Comparison of ENCODE assay signal across 1 cellular context in the genomic region with DNA sequence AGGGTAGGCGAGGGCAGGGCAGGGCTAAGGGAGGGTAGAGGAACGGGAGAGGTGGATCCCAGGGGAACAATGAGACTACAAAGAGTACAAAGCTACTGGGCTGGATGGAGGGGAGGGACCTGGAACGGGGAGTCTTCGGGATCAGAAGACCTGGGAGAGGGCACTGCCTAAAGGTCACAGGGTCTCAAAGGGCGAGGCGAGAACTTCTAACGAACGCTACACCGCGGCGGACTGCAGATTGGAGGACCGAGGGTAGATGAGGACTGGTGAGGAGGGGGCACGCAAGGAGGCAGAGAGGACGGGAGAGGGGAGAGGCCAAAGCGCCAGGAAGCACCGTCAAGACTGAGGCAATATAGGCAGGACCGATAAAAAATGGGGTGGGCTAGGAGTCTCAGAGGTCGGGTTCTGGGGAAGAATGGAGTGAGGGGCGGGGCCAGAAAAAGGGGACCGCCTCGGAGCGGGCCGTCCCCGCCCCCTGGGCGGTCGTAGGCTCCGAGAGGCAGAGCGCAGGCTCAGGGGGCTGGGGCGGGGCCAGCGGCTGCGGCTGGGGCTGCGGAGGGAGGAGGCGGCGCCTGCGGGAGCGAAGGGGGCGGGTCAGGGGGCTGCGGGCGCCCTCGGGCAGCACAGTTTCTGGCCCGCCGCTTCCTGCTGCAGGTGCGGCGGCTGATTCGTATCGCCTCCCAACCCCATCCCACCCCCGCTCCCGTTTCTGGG.
TF ChIP-seq lines count a peak whose summit lies in the region.

No MANE protein-coding gene starts in this region.

TF ChIP-seq in H1, 55 proteins besides CTCF, POLR2A, EP300 and RAD21:
- TF ChIP-seq KDM4A (IDR thresholded peaks at IDR 0.05; ENCODE audit: low read depth, low read length, severe bottlenecking) (peak; percentile 43), CBX5 (IDR thresholded peaks at IDR 0.05; ENCODE audit: low read depth, low read length) (no peak), TBP (IDR thresholded peaks at IDR 0.05; ENCODE audit: low read depth, low read length) (peak; percentile 40; the same call in 1 of the 2 replicates), PHF8 (conservative IDR thresholded peaks at IDR 0.05; ENCODE audit: low read depth, low read length) (peak; percentile 47; the same call in 1 of the 2 replicates), TAF1 (IDR thresholded peaks at IDR 0.05; ENCODE audit: low read depth, low read length) (0 out of 2 replicates have a peak, but pooled peaks have one; percentile 33), GTF2F1 (IDR thresholded peaks at IDR 0.05; ENCODE audit: borderline replicate concordance, low read depth, low read length) (no peak), RBBP5 (IDR thresholded peaks at IDR 0.05; ENCODE audit: borderline replicate concordance, low read depth, low read length) (0 out of 2 replicates have a peak, but pooled peaks have one; percentile 52), RFX5 (IDR thresholded peaks at IDR 0.05; ENCODE audit: borderline replicate concordance, low read depth, low read length) (no peak), TAF7 (optimal IDR thresholded peaks at IDR 0.05; ENCODE audit: borderline replicate concordance, low read depth, low read length) (no peak), SAP30 (IDR thresholded peaks at IDR 0.05; ENCODE audit: insufficient read depth, insufficient replicate concordance, low read length) (no peak), SIN3A (conservative IDR thresholded peaks at IDR 0.05 in 1 of 2, IDR thresholded peaks at IDR 0.05 in 1 of 2; ENCODE audit: low read depth in 1 of 2, low read length in 2 of 2) (peak in 1 of 2 experiments; percentile 57; a peak in 1 of 4 replicates), HDAC2 (IDR thresholded peaks at IDR 0.05; ENCODE audit: borderline replicate concordance in 1 of 2, low read depth in 2 of 2, low read length in 2 of 2) (0 out of 4 replicates have a peak, but pooled peaks of 1 of the 2 experiments have one; percentile 12), NRF1 (IDR thresholded peaks at IDR 0.05; ENCODE audit: low read depth, low read length) (peak; percentile 45; the same call in 1 of the 2 replicates), POLR2AphosphoS5 (IDR thresholded peaks at IDR 0.05; ENCODE audit: low read depth, low read length) (peak; percentile 65; the same call in 1 of the 2 replicates)
- TF ChIP-seq, protein P1, sequence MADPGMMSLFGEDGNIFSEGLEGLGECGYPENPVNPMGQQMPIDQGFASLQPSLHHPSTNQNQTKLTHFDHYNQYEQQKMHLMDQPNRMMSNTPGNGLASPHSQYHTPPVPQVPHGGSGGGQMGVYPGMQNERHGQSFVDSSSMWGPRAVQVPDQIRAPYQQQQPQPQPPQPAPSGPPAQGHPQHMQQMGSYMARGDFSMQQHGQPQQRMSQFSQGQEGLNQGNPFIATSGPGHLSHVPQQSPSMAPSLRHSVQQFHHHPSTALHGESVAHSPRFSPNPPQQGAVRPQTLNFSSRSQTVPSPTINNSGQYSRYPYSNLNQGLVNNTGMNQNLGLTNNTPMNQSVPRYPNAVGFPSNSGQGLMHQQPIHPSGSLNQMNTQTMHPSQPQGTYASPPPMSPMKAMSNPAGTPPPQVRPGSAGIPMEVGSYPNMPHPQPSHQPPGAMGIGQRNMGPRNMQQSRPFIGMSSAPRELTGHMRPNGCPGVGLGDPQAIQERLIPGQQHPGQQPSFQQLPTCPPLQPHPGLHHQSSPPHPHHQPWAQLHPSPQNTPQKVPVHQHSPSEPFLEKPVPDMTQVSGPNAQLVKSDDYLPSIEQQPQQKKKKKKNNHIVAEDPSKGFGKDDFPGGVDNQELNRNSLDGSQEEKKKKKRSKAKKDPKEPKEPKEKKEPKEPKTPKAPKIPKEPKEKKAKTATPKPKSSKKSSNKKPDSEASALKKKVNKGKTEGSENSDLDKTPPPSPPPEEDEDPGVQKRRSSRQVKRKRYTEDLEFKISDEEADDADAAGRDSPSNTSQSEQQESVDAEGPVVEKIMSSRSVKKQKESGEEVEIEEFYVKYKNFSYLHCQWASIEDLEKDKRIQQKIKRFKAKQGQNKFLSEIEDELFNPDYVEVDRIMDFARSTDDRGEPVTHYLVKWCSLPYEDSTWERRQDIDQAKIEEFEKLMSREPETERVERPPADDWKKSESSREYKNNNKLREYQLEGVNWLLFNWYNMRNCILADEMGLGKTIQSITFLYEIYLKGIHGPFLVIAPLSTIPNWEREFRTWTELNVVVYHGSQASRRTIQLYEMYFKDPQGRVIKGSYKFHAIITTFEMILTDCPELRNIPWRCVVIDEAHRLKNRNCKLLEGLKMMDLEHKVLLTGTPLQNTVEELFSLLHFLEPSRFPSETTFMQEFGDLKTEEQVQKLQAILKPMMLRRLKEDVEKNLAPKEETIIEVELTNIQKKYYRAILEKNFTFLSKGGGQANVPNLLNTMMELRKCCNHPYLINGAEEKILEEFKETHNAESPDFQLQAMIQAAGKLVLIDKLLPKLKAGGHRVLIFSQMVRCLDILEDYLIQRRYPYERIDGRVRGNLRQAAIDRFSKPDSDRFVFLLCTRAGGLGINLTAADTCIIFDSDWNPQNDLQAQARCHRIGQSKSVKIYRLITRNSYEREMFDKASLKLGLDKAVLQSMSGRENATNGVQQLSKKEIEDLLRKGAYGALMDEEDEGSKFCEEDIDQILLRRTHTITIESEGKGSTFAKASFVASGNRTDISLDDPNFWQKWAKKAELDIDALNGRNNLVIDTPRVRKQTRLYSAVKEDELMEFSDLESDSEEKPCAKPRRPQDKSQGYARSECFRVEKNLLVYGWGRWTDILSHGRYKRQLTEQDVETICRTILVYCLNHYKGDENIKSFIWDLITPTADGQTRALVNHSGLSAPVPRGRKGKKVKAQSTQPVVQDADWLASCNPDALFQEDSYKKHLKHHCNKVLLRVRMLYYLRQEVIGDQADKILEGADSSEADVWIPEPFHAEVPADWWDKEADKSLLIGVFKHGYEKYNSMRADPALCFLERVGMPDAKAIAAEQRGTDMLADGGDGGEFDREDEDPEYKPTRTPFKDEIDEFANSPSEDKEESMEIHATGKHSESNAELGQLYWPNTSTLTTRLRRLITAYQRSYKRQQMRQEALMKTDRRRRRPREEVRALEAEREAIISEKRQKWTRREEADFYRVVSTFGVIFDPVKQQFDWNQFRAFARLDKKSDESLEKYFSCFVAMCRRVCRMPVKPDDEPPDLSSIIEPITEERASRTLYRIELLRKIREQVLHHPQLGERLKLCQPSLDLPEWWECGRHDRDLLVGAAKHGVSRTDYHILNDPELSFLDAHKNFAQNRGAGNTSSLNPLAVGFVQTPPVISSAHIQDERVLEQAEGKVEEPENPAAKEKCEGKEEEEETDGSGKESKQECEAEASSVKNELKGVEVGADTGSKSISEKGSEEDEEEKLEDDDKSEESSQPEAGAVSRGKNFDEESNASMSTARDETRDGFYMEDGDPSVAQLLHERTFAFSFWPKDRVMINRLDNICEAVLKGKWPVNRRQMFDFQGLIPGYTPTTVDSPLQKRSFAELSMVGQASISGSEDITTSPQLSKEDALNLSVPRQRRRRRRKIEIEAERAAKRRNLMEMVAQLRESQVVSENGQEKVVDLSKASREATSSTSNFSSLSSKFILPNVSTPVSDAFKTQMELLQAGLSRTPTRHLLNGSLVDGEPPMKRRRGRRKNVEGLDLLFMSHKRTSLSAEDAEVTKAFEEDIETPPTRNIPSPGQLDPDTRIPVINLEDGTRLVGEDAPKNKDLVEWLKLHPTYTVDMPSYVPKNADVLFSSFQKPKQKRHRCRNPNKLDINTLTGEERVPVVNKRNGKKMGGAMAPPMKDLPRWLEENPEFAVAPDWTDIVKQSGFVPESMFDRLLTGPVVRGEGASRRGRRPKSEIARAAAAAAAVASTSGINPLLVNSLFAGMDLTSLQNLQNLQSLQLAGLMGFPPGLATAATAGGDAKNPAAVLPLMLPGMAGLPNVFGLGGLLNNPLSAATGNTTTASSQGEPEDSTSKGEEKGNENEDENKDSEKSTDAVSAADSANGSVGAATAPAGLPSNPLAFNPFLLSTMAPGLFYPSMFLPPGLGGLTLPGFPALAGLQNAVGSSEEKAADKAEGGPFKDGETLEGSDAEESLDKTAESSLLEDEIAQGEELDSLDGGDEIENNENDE (IDR thresholded peaks at IDR 0.05; ENCODE audit: insufficient replicate concordance, low read length): no peak
